ENCODE assay signal across 17 cellular contexts in genomic region chr1:202074985-202075773, GRCh38. TPM values are rescaled to one million over a fixed set of nuclear protein-coding genes. Genes with fewer than 3 reads are reported as not detected.
A peak's percentile ranks its signal among the peaks of the same experiment; 100 is the strongest.
DNase-seq lines count a peak whose midpoint lies in the region; ATAC-seq and TF ChIP-seq lines count a peak whose summit lies in the region.
"Had no signal": no experiment of that assay in that cellular context is flagged by ENCODE, and none has a peak within 500 bp of the region (broad histone marks: within the 10 kb centered on the region; RNA-seq: fewer than 3 reads in every experiment).

No MANE protein-coding gene starts in this region.

- H2AFZ ChIP-seq in GM23338: peak overlapping the region; percentile 56
- no peak overlapping the region for H2AFZ ChIP-seq in trophoblast cell (ENCODE audit: insufficient read depth, low read length, poor library complexity)
- no peak overlapping the region for H2AFZ ChIP-seq in smooth muscle cell (ENCODE audit: low read depth)
- H2AFZ ChIP-seq in PC-9: no peak overlapping the region

- H3K27me3 ChIP-seq in GM23338 (ENCODE audit: insufficient read depth) (no peaks in the 10 kb centered on the region), NT2/D1 (ENCODE audit: insufficient read depth, insufficient read length) (no peaks in the 10 kb centered on the region), trophoblast cell (ENCODE audit: insufficient read depth, low read length) (no peaks in the 10 kb centered on the region), smooth muscle cell (ENCODE audit: low read depth) (no peaks in the 10 kb centered on the region), PC-9 (ENCODE audit: insufficient read depth, low read depth) (no peaks in the 10 kb centered on the region)
- H3K27me3 ChIP-seq: brain microvascular endothelial cell, dorsolateral prefrontal cortex, suprapubic skin had no signal

- H3K4ac ChIP-seq in trophoblast cell (ENCODE audit: low read depth, low read length): no peak overlapping the region

- no peak overlapping the region for H2BK5ac ChIP-seq in trophoblast cell (ENCODE audit: low read depth, low read length, poor library complexity)

- no peak overlapping the region for H2BK120ac ChIP-seq in trophoblast cell (ENCODE audit: insufficient read depth, low read length, poor library complexity)

- peaks cover 4% of the 10 kb centered on the region for H3K4me1 Mint-ChIP-seq in GM23338
- H3K4me1 Mint-ChIP-seq: memory B cell had no signal

- H3K4me3 ChIP-seq in GM23338 (no peak overlapping the region), NT2/D1 (ENCODE audit: insufficient read length, low read depth) (no peak overlapping the region), trophoblast cell (ENCODE audit: low read depth, low read length) (no peak overlapping the region), smooth muscle cell (no peak overlapping the region), PC-9 (no peak overlapping the region)
- H3K4me3 ChIP-seq: dorsolateral prefrontal cortex, suprapubic skin had no signal

- no TSS peak for BruUV-seq in PC-9 (replicated peaks; lab: Mats Ljungman, UMichigan)

- H3K79me2 ChIP-seq in GM23338 (replicated peaks; ENCODE audit: insufficient read depth) (no peaks in the 10 kb centered on the region), trophoblast cell (ENCODE audit: control insufficient read depth, insufficient read depth, low read length, poor library complexity) (no peaks in the 10 kb centered on the region), smooth muscle cell (ENCODE audit: low read depth) (no peaks in the 10 kb centered on the region), PC-9 (ENCODE audit: low read depth) (no peaks in the 10 kb centered on the region)

- H4K20me1 ChIP-seq in GM23338 (replicated peaks; ENCODE audit: insufficient read depth) (no peaks in the 10 kb centered on the region), smooth muscle cell (ENCODE audit: low read depth) (no peaks in the 10 kb centered on the region), PC-9 (ENCODE audit: insufficient read depth) (no peaks in the 10 kb centered on the region)

- no peaks in the 10 kb centered on the region for H3K4me1 ChIP-seq in GM23338 (ENCODE audit: insufficient read depth)
- H3K4me1 ChIP-seq in NT2/D1 (ENCODE audit: insufficient read depth, insufficient read length): peaks cover 14% of the 10 kb centered on the region
- H3K4me1 ChIP-seq in trophoblast cell (ENCODE audit: control insufficient read depth in 1 of 2, insufficient read depth in 2 of 2, low read length in 2 of 2): peaks cover 14 to 28% of the 10 kb centered on the region in 2 experiments
- H3K4me1 ChIP-seq in smooth muscle cell (ENCODE audit: low read depth): no peaks in the 10 kb centered on the region
- H3K4me1 ChIP-seq in PC-9 (replicated peaks; ENCODE audit: insufficient read depth): peaks cover 37% of the 10 kb centered on the region
- H3K4me1 ChIP-seq: suprapubic skin had no signal

- no peaks in the 10 kb centered on the region for H3K36me3 Mint-ChIP-seq in GM23338 (ENCODE audit: low read depth)
- H3K36me3 Mint-ChIP-seq: activated naive CD8-positive, alpha-beta T cell; memory B cell had no signal

- no peak overlapping the region for H3K4me3 Mint-ChIP-seq in GM23338
- H3K4me3 Mint-ChIP-seq: activated naive CD8-positive, alpha-beta T cell; memory B cell had no signal

- H2AK5ac ChIP-seq in trophoblast cell (ENCODE audit: low read length): no peak overlapping the region

- H3K9ac ChIP-seq in NT2/D1 (ENCODE audit: insufficient read length, low read depth) (peak overlapping the region; percentile 2), trophoblast cell (ENCODE audit: low read length) (peak overlapping the region; percentile 5), smooth muscle cell (ENCODE audit: low read depth) (no peak overlapping the region)
- H3K9ac ChIP-seq: KMS-11 had no signal

- no peak overlapping the region for H3K23ac ChIP-seq in trophoblast cell (ENCODE audit: low read length)

- ATAC-seq in GM23338 (peak; percentile 27), left ventricle myocardium superior (peak; percentile 49)

- H3F3A ChIP-seq in GM23338 (replicated peaks; ENCODE audit: low read depth) (no peaks in the 10 kb centered on the region), smooth muscle cell (ENCODE audit: low read depth) (peaks cover 18% of the 10 kb centered on the region), PC-9 (ENCODE audit: insufficient read depth, low read depth) (peaks cover 19% of the 10 kb centered on the region)

- CTCF ChIA-PET in PC-9 (lab: Charles Lee): no interaction called here

- no peak overlapping the region for H3K14ac ChIP-seq in trophoblast cell (ENCODE audit: low read length)

- peaks cover 5% of the 10 kb centered on the region for H3K79me1 ChIP-seq in trophoblast cell (ENCODE audit: low read length)

- no peaks in the 10 kb centered on the region for H3K36me3 ChIP-seq in GM23338 (ENCODE audit: insufficient read depth)
- no peaks in the 10 kb centered on the region for H3K36me3 ChIP-seq in NT2/D1 (ENCODE audit: insufficient read depth, insufficient read length, low read length)
- H3K36me3 ChIP-seq in trophoblast cell (ENCODE audit: control insufficient read depth in 1 of 2, insufficient read depth in 2 of 2, low read length in 2 of 2): no peaks in the 10 kb centered on the region
- no peaks in the 10 kb centered on the region for H3K36me3 ChIP-seq in smooth muscle cell (ENCODE audit: low read depth)
- H3K36me3 ChIP-seq in PC-9 (ENCODE audit: low read depth): no peaks in the 10 kb centered on the region
- H3K36me3 ChIP-seq: brain microvascular endothelial cell, suprapubic skin had no signal

- TF ChIP-seq CTCF in GM23338 (conservative IDR thresholded peaks at IDR 0.05; ENCODE audit: low read depth in 2 of 2): no peak
- no peak for TF ChIP-seq CTCF in smooth muscle cell (IDR thresholded peaks at IDR 0.05; ENCODE audit: borderline replicate concordance, insufficient read depth, poor library complexity, severe bottlenecking)
- no peak for TF ChIP-seq CTCF in PC-9 (conservative IDR thresholded peaks at IDR 0.05)

- H2BK12ac ChIP-seq in trophoblast cell (ENCODE audit: low read length): no peak overlapping the region

- H3K9me3 Mint-ChIP-seq in GM23338: no peaks in the 10 kb centered on the region
- H3K9me3 Mint-ChIP-seq: memory B cell had no signal

- H4K12ac ChIP-seq in trophoblast cell (ENCODE audit: low read depth, low read length): no peak overlapping the region

- no peaks in the 10 kb centered on the region for H3K9me2 ChIP-seq in GM23338 (ENCODE audit: insufficient read depth)
- no peaks in the 10 kb centered on the region for H3K9me2 ChIP-seq in PC-9 (ENCODE audit: insufficient read depth)

- H3K27me3 Mint-ChIP-seq in GM23338 (ENCODE audit: insufficient read depth, low read depth, poor library complexity): peaks cover 1% of the 10 kb centered on the region
- H3K27me3 Mint-ChIP-seq: activated naive CD8-positive, alpha-beta T cell; memory B cell had no signal

- H3K9me3 ChIP-seq in NT2/D1 (ENCODE audit: insufficient read depth, low read length) (no peaks in the 10 kb centered on the region), trophoblast cell (ENCODE audit: insufficient read depth, low read depth, low read length) (peaks cover 2% of the 10 kb centered on the region), smooth muscle cell (replicated peaks; ENCODE audit: low read depth) (no peaks in the 10 kb centered on the region), PC-9 (ENCODE audit: insufficient read depth, low read depth) (no peaks in the 10 kb centered on the region)
- H3K9me3 ChIP-seq: suprapubic skin had no signal

- POLR2A ChIA-PET in PC-9 (lab: Charles Lee; ENCODE audit: unreplicated experiment): interaction anchor here (0.7 kb wide), 1 partner anchor 18 kb away, joined by 5 read pairs; no protein-coding TSS in a partner anchor

- H3K27ac Mint-ChIP-seq in GM23338: peak overlapping the region; percentile 2
- H3K27ac Mint-ChIP-seq: activated naive CD8-positive, alpha-beta T cell; memory B cell had no signal

- H4K91ac ChIP-seq in trophoblast cell (ENCODE audit: low read depth, low read length): no peak overlapping the region

- no peak overlapping the region for H4K8ac ChIP-seq in trophoblast cell (ENCODE audit: low read depth, low read length)

- H3K27ac ChIP-seq in GM23338 (ENCODE audit: low read depth) (no peak overlapping the region), trophoblast cell (ENCODE audit: low read depth, low read length) (no peak overlapping the region), smooth muscle cell (ENCODE audit: low read depth) (no peak overlapping the region), PC-9 (no peak overlapping the region)
- H3K27ac ChIP-seq: brain microvascular endothelial cell, dorsolateral prefrontal cortex, KMS-11, suprapubic skin had no signal

- no CpG with 5 or more reads among the region's 5 CpGs for whole genome bisulfite sequencing in trophoblast cell (ENCODE audit: extremely low coverage, insufficient coverage, insufficient read length)
- WGBS in smooth muscle cell (ENCODE audit: low lambda C conversion rate): 83% methylated on average over 5 of the region's 5 CpGs

- intact Hi-C loops in left ventricle myocardium superior (cut with micrococcal nuclease) (no loop called here), PC-9 (cut with micrococcal nuclease; ENCODE audit: unreplicated experiment) (no loop called here)

- no peak overlapping the region for H3K18ac ChIP-seq in trophoblast cell (ENCODE audit: low read length)

- H3K4me2 ChIP-seq in GM23338 (no peak overlapping the region), trophoblast cell (ENCODE audit: low read length) (no peak overlapping the region), smooth muscle cell (no peak overlapping the region), PC-9 (no peak overlapping the region)
- H3K4me2 ChIP-seq: KMS-11 had no signal

- DNase-seq in GM23338 (ENCODE audit: low spot score): no peak
- DNase-seq in NT2/D1 (ENCODE audit: low read depth, low spot score): no peak
- DNase-seq in left ventricle myocardium superior: no peak
- DNase-seq in trophoblast cell: no peak
- no peak for DNase-seq in smooth muscle cell (lab: John Stamatoyannopoulos, UW; ENCODE audit: unreplicated experiment)
- DNase-seq in dermis blood vessel endothelial cell: no peak
- DNase-seq in PC-9: no peak
- DNase-seq in midbrain (lab: John Stamatoyannopoulos, UW): no peak
- DNase-seq: activated CD4-positive, alpha-beta T cell treated with anti-CD3 and anti-CD28 coated beads, Interleukin-2, amount 50 U/mL, for 1 hour; AML-193; dorsolateral prefrontal cortex; occipital lobe had no signal

TF ChIP-seq in GM23338, 12 proteins besides CTCF, POLR2A, EP300 and RAD21:
- no peak for TF ChIP-seq ZNF114 (CRISPR knock-in tag; IDR thresholded peaks at IDR 0.05)
TF ChIP-seq in GM23338: peak in this region for 0.

RNA-seq across cellular contexts. Expression of gene GPR37L1, which starts 47.5 kb away (rescaled TPM):
- total RNA-seq in GM23338 (2014; rRNA removed; shearing (Covaris generic)): 0.21 TPM in 1 of 2 replicates, not detected in the other
- polyA plus RNA-seq in GM23338 (2016; fragmentation: Nextera tagmentation; extraction: Ambion mirVana): 0.08 and 0.19 TPM in 2 replicates
- total RNA-seq in left ventricle myocardium superior: 0.07 TPM
- 0.03 TPM in 2 replicates for polyA plus RNA-seq in trophoblast cell (2013)
- not detected in 2 replicates for total RNA-seq in smooth muscle cell
- 0.05 TPM in 1 of 2 replicates, not detected in the other for polyA plus RNA-seq in smooth muscle cell
- total RNA-seq in dermis blood vessel endothelial cell: under 0.01 TPM in 1 of 2 replicates, not detected in the other
- 0.30 and 0.33 TPM in 2 replicates for total RNA-seq in PC-9 (2021)
- total RNA-seq: suprapubic skin had no signal
